1 cellular context compared by ENCODE assay signal in genomic region chr7:124667754-124668153, GRCh38.
TF ChIP-seq lines count a peak whose summit lies in the region.

No MANE protein-coding gene starts in this region.

TF ChIP-seq in HepG2, 621 proteins besides CTCF, POLR2A, EP300 and RAD21 (continued from another document):
- no peak for TF ChIP-seq SKIL (CRISPR knock-in tag; IDR thresholded peaks at IDR 0.05; ENCODE audit: borderline replicate concordance)
